Comparison of ENCODE assay signal across 8 cellular contexts in the genomic region with DNA sequence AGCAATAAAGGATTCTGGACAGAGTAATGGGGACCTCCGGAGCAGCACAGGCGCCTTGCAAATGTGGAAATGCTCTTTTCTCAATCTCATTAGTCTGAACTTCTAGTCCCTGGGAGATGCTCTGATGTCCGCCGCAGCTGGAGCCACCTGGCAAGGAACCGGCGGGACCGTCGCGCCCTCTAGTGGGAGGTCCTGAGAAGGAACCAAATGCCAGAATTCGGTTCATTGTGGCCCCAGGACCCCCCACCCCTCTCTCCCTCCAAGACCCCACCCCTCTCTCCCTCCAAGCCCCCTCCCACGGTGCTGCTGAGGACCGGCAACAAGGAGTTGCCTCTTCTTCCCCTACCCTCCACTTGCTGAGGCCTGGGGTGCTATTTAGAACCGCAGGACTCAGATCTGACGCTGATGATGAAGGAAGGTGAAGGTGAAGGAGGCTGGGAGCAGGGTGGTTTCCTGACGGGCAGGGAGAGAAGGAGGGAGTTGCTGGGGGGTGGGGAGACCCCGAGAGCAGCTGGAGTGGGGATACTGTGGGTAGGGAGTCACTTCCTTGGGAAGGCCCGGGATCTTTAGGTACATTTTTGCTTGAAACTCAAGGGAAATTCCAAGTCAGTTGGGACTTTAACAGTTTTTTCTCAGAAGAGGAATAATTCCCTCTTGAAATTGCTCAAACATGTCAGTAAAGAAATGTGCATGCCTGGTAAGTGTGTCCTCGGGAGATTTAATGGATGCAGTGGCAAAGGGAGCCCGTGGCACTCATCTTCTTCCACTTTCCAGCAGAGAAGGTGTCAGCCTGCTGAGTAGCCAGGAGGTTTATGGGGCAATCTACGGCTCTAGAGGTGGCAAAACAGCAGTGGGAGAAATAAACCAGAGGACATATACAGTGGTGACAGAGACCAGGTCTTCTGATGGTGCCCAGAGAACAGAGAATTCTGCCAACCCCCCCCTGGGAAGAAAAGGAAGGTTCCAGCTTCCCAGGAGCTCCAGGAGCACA. TPM values are rescaled to one million over a fixed set of nuclear protein-coding genes. Genes with fewer than 3 reads are reported as not detected.
A peak's percentile ranks its signal among the peaks of the same experiment; 100 is the strongest.
DNase-seq lines count a peak whose midpoint lies in the region; ATAC-seq and TF ChIP-seq lines count a peak whose summit lies in the region.

No MANE protein-coding gene starts in this region.

- no peak for ATAC-seq in omental fat pad (ENCODE audit: low FRiP score)
- ATAC-seq in GM19395 (IDR thresholded peaks at IDR 0.05; ENCODE audit: unreplicated experiment) = no peak

- DNase-seq in CD14-positive monocyte (ENCODE audit: low spot score) = peak; percentile 70
- DNase-seq in HUDEP-2 (lab: John Stamatoyannopoulos, UW; ENCODE audit: unreplicated experiment in 76 of 76) = peak in 52 of 76 experiments; percentile 1 to 64 (median 30)
- peak; percentile 53 for DNase-seq in OCI-M1 (lab: John Stamatoyannopoulos, UW)
- DNase-seq in activated T-helper 1 cell treated with anti-CD3 and anti-CD28 coated beads, Interleukin-2, amount 50 U/mL, for 16 hours (ENCODE audit: low read depth in 1 of 2, low spot score in 1 of 2) = peak; percentile 35 to 39
- DNase-seq in foreskin fibroblast = peak in 1 of 2 donors; percentile 75
- peak; percentile 52 for DNase-seq in omental fat pad (ENCODE audit: low spot score)
- DNase-seq in type B pancreatic cell (ENCODE audit: extremely low spot score, unreplicated experiment) = no peak

- no peaks in the 10 kb centered on the region for H3K36me3 Mint-ChIP-seq in CD14-positive monocyte
- no peaks in the 10 kb centered on the region for H3K36me3 Mint-ChIP-seq in type B pancreatic cell

- H3K27ac Mint-ChIP-seq in CD14-positive monocyte (peak overlapping the region in 4 of 7 donors; percentile 42 to 79 (median 68)), type B pancreatic cell (peak overlapping the region; percentile 51)

- no peak overlapping the region for H3K4me3 ChIP-seq in foreskin fibroblast (ENCODE audit: low read depth in 1 of 2, low read length in 2 of 2)

- intact Hi-C loops in CD14-positive monocyte (cut with micrococcal nuclease) = loop anchor here (1.0 to 5.0 kb wide), 3 partner anchors 35 to 95 kb away; no protein-coding TSS in a partner anchor

- H3K9me3 Mint-ChIP-seq in CD14-positive monocyte (peaks cover 0 to 1% (median 0%) of the 10 kb centered on the region in 7 donors), type B pancreatic cell (no peaks in the 10 kb centered on the region)

- H3K4me1 Mint-ChIP-seq in CD14-positive monocyte (peaks cover 49% of the 10 kb centered on the region), type B pancreatic cell (ENCODE audit: unreplicated experiment) (peaks cover 16% of the 10 kb centered on the region)

- TF ChIP-seq CTCF in CD14-positive monocyte (IDR thresholded peaks at IDR 0.05) = peak; percentile 90
- peak; percentile 71 for TF ChIP-seq CTCF in foreskin fibroblast (IDR thresholded peaks at IDR 0.05; ENCODE audit: low read depth, low read length)
- no peak for TF ChIP-seq CTCF in omental fat pad (IDR thresholded peaks at IDR 0.05)
- TF ChIP-seq CTCF in type B pancreatic cell (conservative IDR thresholded peaks at IDR 0.05) = peak; percentile 90

- H3K27me3 Mint-ChIP-seq in CD14-positive monocyte (ENCODE audit: low read depth in 3 of 3) = peaks cover 25 to 39% (median 27%) of the 10 kb centered on the region in 3 donors
- H3K27me3 Mint-ChIP-seq in type B pancreatic cell = peaks cover 6% of the 10 kb centered on the region

- H3K4me3 Mint-ChIP-seq in CD14-positive monocyte (peak overlapping the region in 1 of 2 donors; percentile 63), type B pancreatic cell (peak overlapping the region; percentile 45)

RNA-seq across cellular contexts. Expression of a gene that starts 42.6 kb away (rescaled TPM):
- not detected for polyA plus RNA-seq in CD14-positive monocyte
- total RNA-seq in omental fat pad = 1 to 10 TPM in 3 of 4 donors, not detected in 1; 1.1 to 1.9 (median 1.1) TPM
- total RNA-seq in type B pancreatic cell (ENCODE audit: low replicate concordance) = not detected in 2 replicates

RNA-seq across cellular contexts. Expression of a gene that starts 52.4 kb away (rescaled TPM):
- 10 to 100 TPM; 20.5 to 26.4 TPM for polyA plus RNA-seq in CD14-positive monocyte
- 10 to 100 TPM; 33.6 to 65.5 (median 52.6) TPM for total RNA-seq in omental fat pad
- 35.7 and 48.7 TPM in 2 replicates for total RNA-seq in type B pancreatic cell (ENCODE audit: low replicate concordance)

Comparison
In these comparisons a context has a peak if more than half of its experiments do, and no peak if none do; other contexts are left out.
1. CTCF ChIP-seq: peak in CD14-positive monocyte (single experiment), foreskin fibroblast (single experiment) and type B pancreatic cell (single experiment); none in omental fat pad (0 of 3).